ENCODE assay signal across 1 cellular context in the genomic region with DNA sequence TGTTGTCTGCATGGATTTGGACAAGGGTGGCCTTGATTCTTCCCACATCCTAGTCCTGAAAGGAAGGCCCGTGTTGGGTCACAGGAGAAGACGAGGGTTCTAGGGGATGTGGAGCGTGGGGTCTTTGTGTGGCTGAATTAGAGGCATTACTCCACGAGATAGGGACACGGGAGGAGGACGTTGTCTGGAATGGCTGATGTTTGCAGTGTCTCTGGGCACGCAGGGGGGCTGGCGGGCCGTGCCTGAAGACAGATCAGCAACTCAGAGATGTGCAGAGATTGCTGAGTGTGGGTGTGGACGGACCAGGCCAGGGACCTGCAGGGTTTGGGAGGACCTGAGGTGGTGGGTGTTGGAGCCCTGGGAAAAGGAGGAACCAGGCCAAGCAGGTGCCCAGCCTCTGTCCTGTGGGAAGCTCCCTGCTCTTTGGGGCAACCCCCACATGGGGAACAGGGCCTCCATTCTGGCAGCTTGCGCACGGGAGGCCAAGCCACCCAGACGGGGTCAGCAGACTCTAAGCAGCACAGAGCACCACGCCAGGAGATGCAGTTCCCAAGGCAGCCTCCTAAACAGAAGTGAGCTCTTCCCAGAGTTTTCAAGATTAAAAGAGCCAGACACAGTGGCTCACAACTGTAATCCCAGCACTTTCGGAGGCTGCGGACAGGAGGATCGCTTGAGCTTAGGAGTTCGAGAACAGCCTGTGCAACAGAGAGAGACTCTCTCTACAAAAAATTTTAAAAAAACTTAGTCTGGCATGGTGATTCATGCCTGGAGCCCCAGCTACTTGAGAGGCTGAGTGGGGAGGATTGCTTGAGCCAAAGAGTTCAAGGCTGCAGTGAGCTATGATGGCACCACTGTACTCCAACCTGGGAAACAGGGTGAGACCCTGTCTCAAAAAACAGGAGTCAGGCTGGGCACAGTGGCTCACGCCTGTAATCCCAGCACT.
TF ChIP-seq lines count a peak whose summit lies in the region.

No MANE protein-coding gene starts in this region.

TF ChIP-seq in IMR-90, 13 proteins besides CTCF, POLR2A, EP300 and RAD21:
- TF ChIP-seq BHLHE40 (IDR thresholded peaks at IDR 0.05; ENCODE audit: low read depth, low read length), result no peak
- no peak for TF ChIP-seq NFE2L2 (IDR thresholded peaks at IDR 0.05; ENCODE audit: low read depth, low read length)
- TF ChIP-seq FOS (IDR thresholded peaks at IDR 0.05; ENCODE audit: low read depth, low read length), result no peak
- no peak for TF ChIP-seq MAZ (IDR thresholded peaks at IDR 0.05; ENCODE audit: borderline replicate concordance, low read depth, low read length)
- TF ChIP-seq CHD1 (IDR thresholded peaks at IDR 0.05; ENCODE audit: low read depth, low read length), result no peak
- TF ChIP-seq MXI1 (IDR thresholded peaks at IDR 0.05; ENCODE audit: borderline replicate concordance, low read depth, low read length), result no peak
- TF ChIP-seq RCOR1 (IDR thresholded peaks at IDR 0.05; ENCODE audit: insufficient replicate concordance, low read length), result no peak
- no peak for TF ChIP-seq SMC3 (IDR thresholded peaks at IDR 0.05; ENCODE audit: low read depth, low read length)
